Comparison of ENCODE assay signal across 9 cellular contexts in genomic region chr3:126926684-126927404, GRCh38. TPM values are rescaled to one million over a fixed set of nuclear protein-coding genes. Genes with fewer than 3 reads are reported as not detected.
DNase-seq lines count a peak whose midpoint lies in the region; ATAC-seq and TF ChIP-seq lines count a peak whose summit lies in the region.
"Had no signal": no experiment of that assay in that cellular context is flagged by ENCODE, and none has a peak within 500 bp of the region (broad histone marks: within the 10 kb centered on the region; RNA-seq: fewer than 3 reads in every experiment).

No MANE protein-coding gene starts in this region.

- no peaks in the 10 kb centered on the region for H3K27me3 ChIP-seq in RWPE2 (ENCODE audit: insufficient read depth, poor library complexity, severe bottlenecking)

- H3K9me3 ChIP-seq in RWPE2 (ENCODE audit: severe bottlenecking): no peaks in the 10 kb centered on the region

- TF ChIP-seq CTCF in AG09319 (IDR thresholded peaks at IDR 0.05; ENCODE audit: low read depth, low read length) (peak; percentile 41), RWPE2 (IDR thresholded peaks at IDR 0.05; ENCODE audit: poor library complexity, severe bottlenecking) (no peak)

- DNase-seq in AG09319 (ENCODE audit: extremely low read depth, low read depth) (peak; percentile 55), RWPE2 (ENCODE audit: low spot score) (peak; percentile 21), occipital lobe (lab: John Stamatoyannopoulos, UW) (peak; percentile 58), globus pallidus (ENCODE audit: low spot score) (no peak), NCI-H345 (lab: John Stamatoyannopoulos, UW) (no peak), KBM-7 (no peak)
- DNase-seq: activated CD4-positive, alpha-beta T cell treated with anti-CD3 and anti-CD28 coated beads, Interleukin-2, amount 50 U/mL, for 1 hour had no signal

- peaks cover 9% of the 10 kb centered on the region for H3K4me1 ChIP-seq in RWPE2 (ENCODE audit: insufficient read depth, poor library complexity, severe bottlenecking)

- no peaks in the 10 kb centered on the region for H3K36me3 ChIP-seq in RWPE2 (ENCODE audit: low read depth)

- no peak overlapping the region for H3K4me3 ChIP-seq in RWPE2 (ENCODE audit: severe bottlenecking)

- H3K27ac ChIP-seq in RWPE2 (ENCODE audit: poor library complexity, severe bottlenecking): no peak overlapping the region

- in situ Hi-C loops in KBM-7 (cut with MboI; ENCODE audit: low pct_unique_long_range_greater_than_20kb, low sequenced_read_pairs): no loop called here

- ATAC-seq in RWPE2 (ENCODE audit: low read depth) (peak; percentile 91), esophagus mucosa (peak; percentile 79), HG03432 (IDR thresholded peaks at IDR 0.05; ENCODE audit: unreplicated experiment) (no peak)

RNA-seq across cellular contexts. Expression of gene PLXNA1, which starts 56.1 kb away (rescaled TPM):
- total RNA-seq in esophagus mucosa (15.9 TPM), occipital lobe (47.7 TPM)

Comparison
In these comparisons a context has a peak if more than half of its experiments do, and no peak if none do; other contexts are left out.
1. DNase-seq: peak in AG09319 (single experiment), RWPE2 (single experiment) and occipital lobe (single experiment); none in globus pallidus (single experiment), NCI-H345 (single experiment) and KBM-7 (single experiment).